26 cellular contexts compared by ENCODE assay signal in the genomic region with DNA sequence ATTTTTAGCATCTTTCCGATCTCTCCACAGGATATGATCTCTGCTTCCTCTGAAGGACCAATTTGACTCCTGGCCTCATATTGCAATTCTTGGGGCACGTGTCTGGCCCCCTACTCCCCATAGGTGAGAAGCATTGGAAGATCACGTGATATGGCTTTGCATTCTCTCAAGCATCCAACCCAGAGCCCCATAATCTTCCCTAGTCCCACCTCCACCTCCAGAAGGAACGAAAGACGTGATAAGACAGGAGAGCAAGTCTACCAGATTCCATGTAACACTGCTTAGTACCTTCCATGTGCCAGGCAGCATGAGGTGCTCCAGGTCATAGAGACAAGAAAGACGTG.
"Had no signal": no experiment of that assay in that cellular context is flagged by ENCODE, and none has a peak within 500 bp of the region (broad histone marks: within the 10 kb centered on the region; RNA-seq: fewer than 3 reads in every experiment).

No MANE protein-coding gene starts in this region.

- H3K27me3 ChIP-seq: body of pancreas had no signal

- DNase-seq: activated CD4-positive, alpha-beta memory T cell treated with anti-CD3 and anti-CD28 coated beads for 36 hours; activated CD4-positive, alpha-beta T cell treated with anti-CD3 and anti-CD28 coated beads for 36 hours; activated CD4-positive, alpha-beta T cell treated with anti-CD3 and anti-CD28 coated beads, Interleukin-2, amount 10 ng/mL, durations not matched to agents 24 days and 14 days; activated CD8-positive, alpha-beta memory T cell treated with anti-CD3 and anti-CD28 coated beads, Interleukin-2, amount 10 ng/mL, durations not matched to agents 7 days and 5 days; activated CD8-positive, alpha-beta memory T cell treated with anti-CD3 and anti-CD28 coated beads, Interleukin-2, amount 50 U/mL, for 4 hours; activated CD8-positive, alpha-beta T cell treated with anti-CD3 and anti-CD28 coated beads, Interleukin-2, amount 10 ng/mL, durations not matched to agents 7 days and 5 days; activated gamma-delta T cell treated with Interleukin-2 at 50 U/mL for 16 hours; activated naive CD4-positive, alpha-beta T cell treated with anti-CD3 and anti-CD28 coated beads, Interleukin-2, amount 50 U/mL, for 16 hours; activated naive CD4-positive, alpha-beta T cell treated with Interleukin-2 at 50 U/mL for 16 hours; activated T-cell treated with anti-CD3 and anti-CD28 coated beads, Interleukin-2, amount 50 U/mL, for 1 hour; activated T-cell treated with anti-CD3 and anti-CD28 coated beads, Interleukin-2, amount 50 U/mL, for 48 hours; amniotic stem cell; aorta; body of pancreas; cortex of kidney; dermis blood vessel endothelial cell; effector CD4-positive, alpha-beta T cell; effector memory CD8-positive, alpha-beta T cell; esophagus squamous epithelium; T-helper 2 cell had no signal

- H3K27ac ChIP-seq: body of pancreas, epithelial cell of prostate, esophagus squamous epithelium had no signal

- H3K4me3 ChIP-seq: body of pancreas, esophagus squamous epithelium had no signal

- H3K36me3 ChIP-seq: esophagus squamous epithelium had no signal

- H3K9me3 ChIP-seq: body of pancreas, esophagus squamous epithelium had no signal

- ATAC-seq: activated CD4-positive, alpha-beta T cell treated with anti-CD3 and anti-CD28 coated beads for 36 hours; activated CD8-positive, alpha-beta memory T cell treated with anti-CD3 and anti-CD28 coated beads, Interleukin-2, amount 10 ng/mL, durations not matched to agents 7 days and 5 days; activated CD8-positive, alpha-beta T cell treated with anti-CD3 and anti-CD28 coated beads, Interleukin-2, amount 10 ng/mL, durations not matched to agents 7 days and 5 days; body of pancreas; effector memory CD8-positive, alpha-beta T cell; WTC11 had no signal

- FAIRE-seq: colon, endometrium, endothelial cell of umbilical vein, frontal cortex had no signal
